Comparison of ENCODE assay signal across 20 cellular contexts in the genomic region with DNA sequence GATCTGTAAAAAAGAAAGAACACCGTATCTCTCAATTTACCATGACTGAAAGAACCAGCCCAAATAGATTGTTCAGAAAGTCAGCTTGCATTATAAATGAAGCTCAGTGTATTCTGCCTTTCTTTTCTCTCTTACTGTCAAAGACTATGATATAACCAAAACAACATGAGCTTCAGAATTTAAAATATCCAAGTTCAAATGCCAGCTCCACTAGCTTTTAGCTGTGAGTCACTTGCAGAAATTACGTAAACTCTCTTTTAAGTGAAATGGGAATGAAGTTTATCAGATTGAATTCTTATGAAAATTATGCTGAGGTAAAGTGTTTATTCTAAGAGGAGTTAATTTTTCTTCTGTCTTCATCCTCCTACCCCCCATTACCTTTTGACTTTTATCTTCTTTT. TPM values are rescaled to one million over a fixed set of nuclear protein-coding genes. Genes with fewer than 3 reads are reported as not detected.
A peak's percentile ranks its signal among the peaks of the same experiment; 100 is the strongest.
DNase-seq lines count a peak whose midpoint lies in the region; ATAC-seq and TF ChIP-seq lines count a peak whose summit lies in the region.
"Had no signal": no experiment of that assay in that cellular context is flagged by ENCODE, and none has a peak within 500 bp of the region (broad histone marks: within the 10 kb centered on the region; RNA-seq: fewer than 3 reads in every experiment).

No MANE protein-coding gene starts in this region.

- H4K20me1 ChIP-seq in fibroblast of lung (ENCODE audit: control insufficient read depth, extremely low read depth, insufficient read depth, low read length) (no peaks in the 10 kb centered on the region), osteoblast (ENCODE audit: insufficient read depth, low read length) (no peaks in the 10 kb centered on the region)

- no peak overlapping the region for H2AFZ ChIP-seq in fibroblast of lung (ENCODE audit: low read length)
- no peak overlapping the region for H2AFZ ChIP-seq in osteoblast (ENCODE audit: low read length)
- H2AFZ ChIP-seq: parathyroid adenoma had no signal

- H3K4me1 ChIP-seq in SJSA1 (replicated peaks), result peaks cover 47% of the 10 kb centered on the region
- peaks cover 10% of the 10 kb centered on the region for H3K4me1 ChIP-seq in fibroblast of lung (ENCODE audit: control insufficient read depth, extremely low read depth, insufficient read depth, low read length)
- H3K4me1 ChIP-seq in osteoblast (ENCODE audit: insufficient read depth, low read length), result peaks cover 40% of the 10 kb centered on the region
- H3K4me1 ChIP-seq: gastrocnemius medialis, HAP-1, parathyroid adenoma, vagina had no signal

- H3K27ac ChIP-seq in SJSA1 (peak overlapping the region; percentile 99), fibroblast of lung (ENCODE audit: insufficient read depth, low read length) (no peak overlapping the region), osteoblast (ENCODE audit: low read depth, low read length) (peak overlapping the region; percentile 92), WERI-Rb-1 (no peak overlapping the region)
- H3K27ac ChIP-seq: C4-2B, gastrocnemius medialis, parathyroid adenoma, SJCRH30, vagina had no signal

- peaks cover 7% of the 10 kb centered on the region for H3K9me3 Mint-ChIP-seq in activated naive CD8-positive, alpha-beta T cell treated with anti-CD3 and anti-CD28 coated beads, Interleukin-2, amount 50 U/mL, for 24 hours

- no peak overlapping the region for H3K9ac ChIP-seq in fibroblast of lung (ENCODE audit: insufficient read depth, low read length)
- H3K9ac ChIP-seq: parathyroid adenoma had no signal

- H3K36me3 ChIP-seq in SJSA1 (no peaks in the 10 kb centered on the region), fibroblast of lung (ENCODE audit: control insufficient read depth, insufficient read depth, low read length) (no peaks in the 10 kb centered on the region), osteoblast (ENCODE audit: insufficient read depth, low read length) (no peaks in the 10 kb centered on the region), WERI-Rb-1 (no peaks in the 10 kb centered on the region)
- H3K36me3 ChIP-seq: gastrocnemius medialis, HAP-1, SJCRH30, vagina had no signal

- no peaks in the 10 kb centered on the region for H3K4me1 Mint-ChIP-seq in activated naive CD8-positive, alpha-beta T cell treated with anti-CD3 and anti-CD28 coated beads, Interleukin-2, amount 50 U/mL, for 24 hours
- H3K4me1 Mint-ChIP-seq: stimulated activated naive CD8-positive, alpha-beta T cell treated with anti-CD3 and anti-CD28 coated beads, Interleukin-15, amount 100 ng/mL, for 72 hours had no signal

- no peak for ATAC-seq in activated naive CD8-positive, alpha-beta T cell treated with anti-CD3 and anti-CD28 coated beads, Interleukin-2, amount 50 U/mL, for 24 hours
- ATAC-seq: gastrocnemius medialis; mucosa of descending colon; stimulated activated naive CD8-positive, alpha-beta T cell treated with anti-CD3 and anti-CD28 coated beads, Interleukin-15, amount 100 ng/mL, for 72 hours had no signal

- H3K79me2 ChIP-seq in fibroblast of lung (ENCODE audit: control insufficient read depth, insufficient read depth, low read length), result no peaks in the 10 kb centered on the region
- no peaks in the 10 kb centered on the region for H3K79me2 ChIP-seq in osteoblast (ENCODE audit: insufficient read depth, low read length)
- H3K79me2 ChIP-seq: parathyroid adenoma had no signal

- peak; percentile 89 for DNase-seq in EH (ENCODE audit: low read depth)
- DNase-seq in SJSA1 (ENCODE audit: low read depth in 1 of 2, low spot score in 2 of 2), result peak in 1 of 2 experiments; percentile 64
- peak; percentile 71 to 92 for DNase-seq in fibroblast of lung (ENCODE audit: low read depth in 2 of 2)
- DNase-seq in osteoblast (ENCODE audit: insufficient read length, low spot score, missing footprints), result peak; percentile 77
- no peak for DNase-seq in WERI-Rb-1
- no peak for DNase-seq in activated naive CD8-positive, alpha-beta T cell treated with anti-CD3 and anti-CD28 coated beads, Interleukin-2, amount 50 U/mL, for 24 hours
- DNase-seq in NCI-H187 treated with DMSO at 0.1 percent for 48 hours (lab: John Stamatoyannopoulos, UW), result no peak
- DNase-seq in NCI-H1092 (lab: John Stamatoyannopoulos, UW), result no peak
- DNase-seq: activated CD4-positive, alpha-beta T cell treated with anti-CD3 and anti-CD28 coated beads, Interleukin-2, amount 50 U/mL, for 48 hours; amygdala; gastrocnemius medialis; mucosa of descending colon; NCI-H1105; NCI-H345; SJCRH30; stimulated activated naive CD8-positive, alpha-beta T cell treated with anti-CD3 and anti-CD28 coated beads, Interleukin-15, amount 100 ng/mL, for 72 hours had no signal

- H3K27me3 ChIP-seq in SJSA1 (replicated peaks) (no peaks in the 10 kb centered on the region), fibroblast of lung (ENCODE audit: control insufficient read depth, insufficient read depth, low read length) (no peaks in the 10 kb centered on the region), osteoblast (ENCODE audit: insufficient read depth, low read length) (no peaks in the 10 kb centered on the region), WERI-Rb-1 (ENCODE audit: insufficient read depth, low read depth, severe bottlenecking) (no peaks in the 10 kb centered on the region)
- H3K27me3 ChIP-seq: gastrocnemius medialis, SJCRH30, vagina had no signal

- peak overlapping the region; percentile 46 for H3K4me2 ChIP-seq in fibroblast of lung (ENCODE audit: extremely low read depth, insufficient read depth, low read length)
- H3K4me2 ChIP-seq in osteoblast (ENCODE audit: insufficient read depth, low read length), result peak overlapping the region; percentile 51

- no peaks in the 10 kb centered on the region for H3K36me3 Mint-ChIP-seq in activated naive CD8-positive, alpha-beta T cell treated with anti-CD3 and anti-CD28 coated beads, Interleukin-2, amount 50 U/mL, for 24 hours (ENCODE audit: low read depth)

- H3K27ac Mint-ChIP-seq in activated naive CD8-positive, alpha-beta T cell treated with anti-CD3 and anti-CD28 coated beads, Interleukin-2, amount 50 U/mL, for 24 hours, result no peak overlapping the region
- H3K27ac Mint-ChIP-seq: stimulated activated naive CD8-positive, alpha-beta T cell treated with anti-CD3 and anti-CD28 coated beads, Interleukin-15, amount 100 ng/mL, for 72 hours had no signal

- TF ChIP-seq CTCF in fibroblast of lung (conservative IDR thresholded peaks at IDR 0.05 in 1 of 2, IDR thresholded peaks at IDR 0.05 in 1 of 2; ENCODE audit: low read depth in 1 of 2, low read length in 2 of 2), result no peak
- TF ChIP-seq CTCF in osteoblast (IDR thresholded peaks at IDR 0.05; ENCODE audit: extremely low read depth, low read depth, low read length), result no peak
- no peak for TF ChIP-seq CTCF in WERI-Rb-1 (IDR thresholded peaks at IDR 0.05; ENCODE audit: low read depth, low read length)

- H3K4me3 ChIP-seq in SJSA1, result no peak overlapping the region
- no peak overlapping the region for H3K4me3 ChIP-seq in fibroblast of lung (replicated peaks in 1 of 4; ENCODE audit: control extremely low read depth in 1 of 4, insufficient read depth in 1 of 4, low read depth in 3 of 4, low read length in 4 of 4)
- H3K4me3 ChIP-seq in osteoblast (ENCODE audit: insufficient read depth, low read length), result no peak overlapping the region
- no peak overlapping the region for H3K4me3 ChIP-seq in WERI-Rb-1 (ENCODE audit: low read depth, low read length)
- H3K4me3 ChIP-seq: gastrocnemius medialis, HAP-1, mucosa of descending colon, SJCRH30, vagina had no signal

- H3K4me3 Mint-ChIP-seq in activated naive CD8-positive, alpha-beta T cell treated with anti-CD3 and anti-CD28 coated beads, Interleukin-2, amount 50 U/mL, for 24 hours, result no peak overlapping the region
- H3K4me3 Mint-ChIP-seq: stimulated activated naive CD8-positive, alpha-beta T cell treated with anti-CD3 and anti-CD28 coated beads, Interleukin-15, amount 100 ng/mL, for 72 hours had no signal

- H3K27me3 Mint-ChIP-seq in activated naive CD8-positive, alpha-beta T cell treated with anti-CD3 and anti-CD28 coated beads, Interleukin-2, amount 50 U/mL, for 24 hours, result no peaks in the 10 kb centered on the region
- H3K27me3 Mint-ChIP-seq: stimulated activated naive CD8-positive, alpha-beta T cell treated with anti-CD3 and anti-CD28 coated beads, Interleukin-15, amount 100 ng/mL, for 72 hours had no signal

- H3K9me3 ChIP-seq in SJSA1 (replicated peaks), result no peaks in the 10 kb centered on the region
- no peaks in the 10 kb centered on the region for H3K9me3 ChIP-seq in fibroblast of lung (ENCODE audit: control insufficient read depth, insufficient read depth, low read depth, low read length)
- H3K9me3 ChIP-seq in osteoblast (ENCODE audit: low read depth, low read length), result no peaks in the 10 kb centered on the region
- no peaks in the 10 kb centered on the region for H3K9me3 ChIP-seq in WERI-Rb-1 (ENCODE audit: severe bottlenecking)
- H3K9me3 ChIP-seq: gastrocnemius medialis, HAP-1, mucosa of descending colon, SJCRH30, vagina had no signal

RNA-seq across cellular contexts. Expression of a gene that starts 20.0 kb away (rescaled TPM):
- 0.22 TPM in 1 of 2 replicates, not detected in the other for total RNA-seq in SJSA1 (2014; rRNA removed; shearing (Covaris generic))
- 38.0 and 221 TPM in 2 replicates for total RNA-seq in fibroblast of lung
- polyA plus RNA-seq in fibroblast of lung, result 526 and 1,141 TPM in 2 replicates
- polyA plus RNA-seq in fibroblast of lung (2012), result 266 and 548 TPM in 2 replicates
- 47.4 and 65.8 TPM in 2 replicates for polyA minus RNA-seq in fibroblast of lung (ENCODE audit: low replicate concordance)
- total RNA-seq in osteoblast, result 1,081 and 1,287 TPM in 2 replicates

Comparison
In these comparisons a context has a peak if more than half of its experiments do, and no peak if none do; other contexts are left out.
1. DNase-seq: peak in EH (single experiment), fibroblast of lung (2 of 2) and osteoblast (single experiment); none in WERI-Rb-1 (single experiment), activated naive CD8-positive, alpha-beta T cell treated with anti-CD3 and anti-CD28 coated beads, Interleukin-2, amount 50 U/mL, for 24 hours (single experiment), NCI-H187 treated with DMSO at 0.1 percent for 48 hours (single experiment) and NCI-H1092 (single experiment).
2. H3K27ac ChIP-seq: peak in SJSA1 (single experiment) and osteoblast (single experiment); none in fibroblast of lung (single experiment) and WERI-Rb-1 (single experiment).
3. RNA of a gene that starts 20.0 kb away (total RNA-seq): 1,081 to 1,287 TPM in osteoblast and 38.0 to 221 TPM in fibroblast of lung; 0.22 TPM in SJSA1; every median in the first group is over 10 times any median in the second.